ENCODE assay signal across 2 cellular contexts in the genomic region with DNA sequence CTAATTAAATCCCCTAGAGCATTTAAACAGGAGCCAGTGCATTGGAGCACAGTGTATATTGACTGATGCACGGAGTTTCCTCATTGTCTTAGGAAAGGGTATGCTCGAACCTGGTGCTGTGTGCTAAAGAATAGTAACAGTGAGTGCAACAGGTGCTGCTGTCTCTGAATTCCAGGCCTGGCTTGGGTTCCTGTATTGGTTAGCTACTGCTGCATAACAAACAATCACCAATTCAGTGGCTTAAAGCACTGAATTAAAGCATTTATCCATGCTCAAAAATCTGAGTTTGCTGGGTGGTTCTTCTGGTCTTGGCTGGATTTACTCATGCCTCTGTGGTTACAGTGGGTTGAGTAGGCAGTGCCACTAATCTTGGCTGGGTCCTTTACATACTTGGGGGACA.
TF ChIP-seq lines count a peak whose summit lies in the region.

No MANE protein-coding gene starts in this region.

TF ChIP-seq in HepG2, 621 proteins besides CTCF, POLR2A, EP300 and RAD21:
- no peak for TF ChIP-seq STAT5B (CRISPR knock-in tag; IDR thresholded peaks at IDR 0.05)
- TF ChIP-seq RBAK (CRISPR knock-in tag; IDR thresholded peaks at IDR 0.05): 0 out of 2 replicates have a peak, but pooled peaks have one; percentile 69

TF ChIP-seq in GM12891, 5 proteins besides CTCF, POLR2A, EP300 and RAD21:
- TF ChIP-seq POLR2AphosphoS5 (IDR thresholded peaks at IDR 0.05; ENCODE audit: low read depth, low read length): no peak
- TF ChIP-seq TAF1 (IDR thresholded peaks at IDR 0.05; ENCODE audit: low read depth, low read length): no peak
- TF ChIP-seq PAX5 (IDR thresholded peaks at IDR 0.05; ENCODE audit: insufficient read depth, low read length, severe bottlenecking): no peak
- no peak for TF ChIP-seq SPI1 (IDR thresholded peaks at IDR 0.05; ENCODE audit: low read depth, low read length)
TF ChIP-seq in GM12891: peak in this region for 0.
